10 cellular contexts compared by ENCODE assay signal in the genomic region with DNA sequence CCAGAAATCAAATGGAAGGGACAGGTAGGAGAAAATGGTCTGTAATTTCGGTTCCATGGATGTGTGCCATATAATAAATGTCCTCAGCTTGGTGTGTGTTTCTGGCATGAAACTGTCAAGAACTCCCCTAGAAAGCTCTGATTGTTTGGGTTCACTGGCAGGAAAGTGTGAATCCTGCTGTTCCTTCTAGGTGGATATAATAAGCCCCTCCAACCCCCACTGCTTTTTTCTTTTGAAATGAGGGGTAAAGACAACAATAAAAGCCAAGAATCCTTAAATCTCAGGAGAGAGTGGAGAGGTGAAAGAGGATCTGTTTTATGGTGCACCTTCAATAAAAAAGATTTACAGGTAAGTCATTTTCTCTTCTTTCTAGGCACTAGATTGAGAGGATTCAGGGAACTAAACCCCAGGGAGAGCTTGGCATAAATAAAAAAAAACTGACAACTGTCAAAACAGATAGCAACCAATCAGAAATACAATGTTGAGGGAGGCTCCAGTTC.
"Had no signal": no experiment of that assay in that cellular context is flagged by ENCODE, and none has a peak within 500 bp of the region (broad histone marks: within the 10 kb centered on the region; RNA-seq: fewer than 3 reads in every experiment).

No MANE protein-coding gene starts in this region.

- ATAC-seq: HCT116, HepG2 had no signal

- H3K4me3 Mint-ChIP-seq: HFFc6, IgD-negative memory B cell had no signal

- H3K9me3 ChIP-seq: HAP-1 had no signal

- H3K36me3 Mint-ChIP-seq: IgD-negative memory B cell had no signal

- DNase-seq: GM23248, GOT3, H7, HFFc6, KBM-7 had no signal

- H3K9me3 Mint-ChIP-seq: HFFc6 had no signal

- H3K4me1 ChIP-seq: HAP-1 had no signal

- H3K27ac Mint-ChIP-seq: HFFc6, IgD-negative memory B cell had no signal

- H3K4me3 ChIP-seq: GM23248, HAP-1 had no signal

- H3K4me1 Mint-ChIP-seq: IgD-negative memory B cell had no signal

- H3K9ac ChIP-seq: GM23248 had no signal

- H3K36me3 ChIP-seq: HAP-1 had no signal

- H3K27ac ChIP-seq: GM23248, HL-60 had no signal

- H2AFZ ChIP-seq: GM23248 had no signal
